Comparison of ENCODE assay signal across 8 cellular contexts in the genomic region with DNA sequence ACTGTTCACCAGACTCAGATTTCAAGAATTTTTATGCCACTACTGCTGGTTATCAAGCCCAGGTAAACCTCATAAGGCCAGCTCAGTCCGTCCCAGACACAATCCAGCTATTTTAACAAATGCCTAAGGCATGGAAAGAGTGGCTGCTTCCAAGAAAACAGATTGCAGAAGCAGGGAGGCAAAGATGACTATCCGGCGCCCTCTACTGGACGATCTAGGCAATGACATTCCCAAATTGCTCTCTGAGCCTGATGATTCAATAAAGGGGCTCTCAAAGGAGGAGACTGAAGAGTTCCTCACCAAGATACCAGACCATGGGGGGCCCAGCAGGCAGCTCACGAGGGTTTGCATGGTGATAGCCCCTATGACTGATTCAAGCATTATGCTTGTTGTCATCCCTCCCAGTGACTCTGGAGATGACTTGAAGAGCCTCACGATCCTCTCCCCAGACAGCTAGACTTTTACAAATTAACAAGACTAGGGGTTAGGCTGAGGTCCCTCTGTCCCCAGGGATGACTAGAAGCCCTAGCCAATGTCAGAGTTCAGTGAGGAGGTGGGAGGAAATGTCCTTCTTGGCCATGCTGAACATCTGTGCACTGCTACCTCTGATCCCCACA. TPM values are rescaled to one million over a fixed set of nuclear protein-coding genes. Genes with fewer than 3 reads are reported as not detected.
DNase-seq lines count a peak whose midpoint lies in the region; ATAC-seq and TF ChIP-seq lines count a peak whose summit lies in the region.

No MANE protein-coding gene starts in this region.

- no peak overlapping the region for H2AFZ ChIP-seq in GM23338
- H2AFZ ChIP-seq in parathyroid adenoma: no peak overlapping the region

- no peaks in the 10 kb centered on the region for H3F3A ChIP-seq in GM23338 (replicated peaks; ENCODE audit: low read depth)

- H3K9me2 ChIP-seq in GM23338 (ENCODE audit: insufficient read depth): peaks cover 7% of the 10 kb centered on the region; the same call in 1 of the 2 replicates

- H3K4me2 ChIP-seq in GM23338 (no peak overlapping the region), parathyroid adenoma (ENCODE audit: low read length) (no peak overlapping the region)

- no peak overlapping the region for H3K4me3 Mint-ChIP-seq in GM23338

- DNase-seq in DMS53 treated with DMSO at 0.1 percent for 48 hours (lab: John Stamatoyannopoulos, UW; ENCODE audit: unreplicated experiment): peak; percentile 49
- DNase-seq in GM23338 (ENCODE audit: low spot score): peak; percentile 78
- DNase-seq in NCI-H2227 (lab: John Stamatoyannopoulos, UW; ENCODE audit: unreplicated experiment): peak; percentile 64
- peak; percentile 13 for DNase-seq in activated effector memory CD4-positive, alpha-beta T cell treated with Interleukin-2 at 50 U/mL for 16 hours
- DNase-seq in germinal center (ENCODE audit: low spot score): peak; percentile 41

- H3K27ac Mint-ChIP-seq in GM23338: no peak overlapping the region

- no peaks in the 10 kb centered on the region for H3K9me3 ChIP-seq in parathyroid adenoma (ENCODE audit: control insufficient read depth, low read length)

- no peaks in the 10 kb centered on the region for H3K4me1 ChIP-seq in GM23338 (ENCODE audit: insufficient read depth)
- H3K4me1 ChIP-seq in parathyroid adenoma: no peaks in the 10 kb centered on the region

- H3K36me3 Mint-ChIP-seq in GM23338 (ENCODE audit: low read depth): peaks cover 11% of the 10 kb centered on the region; the same call in 2 of the 3 replicates

- H3K36me3 ChIP-seq in GM23338 (ENCODE audit: insufficient read depth) (no peaks in the 10 kb centered on the region), parathyroid adenoma (ENCODE audit: control insufficient read depth, insufficient read depth, low read length) (no peaks in the 10 kb centered on the region)

- TF ChIP-seq CTCF in GM23338 (conservative IDR thresholded peaks at IDR 0.05; ENCODE audit: low read depth in 2 of 2): peak; percentile 85 to 89
- TF ChIP-seq CTCF in parathyroid adenoma (IDR thresholded peaks at IDR 0.05): peak; percentile 85

- peak; percentile 82 for ATAC-seq in GM23338
- no peak for ATAC-seq in HG03139 (IDR thresholded peaks at IDR 0.05; ENCODE audit: unreplicated experiment)
- no peak for ATAC-seq in HG03571 (IDR thresholded peaks at IDR 0.05; ENCODE audit: unreplicated experiment)

- H4K20me1 ChIP-seq in GM23338 (replicated peaks; ENCODE audit: insufficient read depth): no peaks in the 10 kb centered on the region

- no peaks in the 10 kb centered on the region for H3K27me3 ChIP-seq in GM23338 (ENCODE audit: insufficient read depth)
- no peaks in the 10 kb centered on the region for H3K27me3 ChIP-seq in parathyroid adenoma (ENCODE audit: control insufficient read depth, insufficient read depth, low read length)

- H3K4me3 ChIP-seq in GM23338 (no peak overlapping the region), parathyroid adenoma (ENCODE audit: low read depth, low read length) (no peak overlapping the region)

- H3K27me3 Mint-ChIP-seq in GM23338 (ENCODE audit: insufficient read depth, low read depth, poor library complexity): peaks cover 3% of the 10 kb centered on the region

- no peak overlapping the region for H3K9ac ChIP-seq in parathyroid adenoma

- no peaks in the 10 kb centered on the region for H3K4me1 Mint-ChIP-seq in GM23338

- no peak overlapping the region for H3K27ac ChIP-seq in GM23338 (ENCODE audit: low read depth)
- H3K27ac ChIP-seq in parathyroid adenoma: no peak overlapping the region

- H3K79me2 ChIP-seq in GM23338 (replicated peaks; ENCODE audit: insufficient read depth) (no peaks in the 10 kb centered on the region), parathyroid adenoma (no peaks in the 10 kb centered on the region)

- peaks cover 27% of the 10 kb centered on the region for H3K9me3 Mint-ChIP-seq in GM23338

TF ChIP-seq in GM23338, 12 proteins besides CTCF, POLR2A, EP300 and RAD21 (continues in another document):
- TF ChIP-seq POLR2AphosphoS5 (IDR thresholded peaks at IDR 0.05; ENCODE audit: low read depth) (no peak), EZH2 (IDR thresholded peaks at IDR 0.05; ENCODE audit: low read depth, unreplicated experiment) (no peak)
- TF ChIP-seq, protein P1, sequence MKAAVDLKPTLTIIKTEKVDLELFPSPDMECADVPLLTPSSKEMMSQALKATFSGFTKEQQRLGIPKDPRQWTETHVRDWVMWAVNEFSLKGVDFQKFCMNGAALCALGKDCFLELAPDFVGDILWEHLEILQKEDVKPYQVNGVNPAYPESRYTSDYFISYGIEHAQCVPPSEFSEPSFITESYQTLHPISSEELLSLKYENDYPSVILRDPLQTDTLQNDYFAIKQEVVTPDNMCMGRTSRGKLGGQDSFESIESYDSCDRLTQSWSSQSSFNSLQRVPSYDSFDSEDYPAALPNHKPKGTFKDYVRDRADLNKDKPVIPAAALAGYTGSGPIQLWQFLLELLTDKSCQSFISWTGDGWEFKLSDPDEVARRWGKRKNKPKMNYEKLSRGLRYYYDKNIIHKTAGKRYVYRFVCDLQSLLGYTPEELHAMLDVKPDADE (IDR thresholded peaks at IDR 0.05): no peak
- TF ChIP-seq, protein P2, sequence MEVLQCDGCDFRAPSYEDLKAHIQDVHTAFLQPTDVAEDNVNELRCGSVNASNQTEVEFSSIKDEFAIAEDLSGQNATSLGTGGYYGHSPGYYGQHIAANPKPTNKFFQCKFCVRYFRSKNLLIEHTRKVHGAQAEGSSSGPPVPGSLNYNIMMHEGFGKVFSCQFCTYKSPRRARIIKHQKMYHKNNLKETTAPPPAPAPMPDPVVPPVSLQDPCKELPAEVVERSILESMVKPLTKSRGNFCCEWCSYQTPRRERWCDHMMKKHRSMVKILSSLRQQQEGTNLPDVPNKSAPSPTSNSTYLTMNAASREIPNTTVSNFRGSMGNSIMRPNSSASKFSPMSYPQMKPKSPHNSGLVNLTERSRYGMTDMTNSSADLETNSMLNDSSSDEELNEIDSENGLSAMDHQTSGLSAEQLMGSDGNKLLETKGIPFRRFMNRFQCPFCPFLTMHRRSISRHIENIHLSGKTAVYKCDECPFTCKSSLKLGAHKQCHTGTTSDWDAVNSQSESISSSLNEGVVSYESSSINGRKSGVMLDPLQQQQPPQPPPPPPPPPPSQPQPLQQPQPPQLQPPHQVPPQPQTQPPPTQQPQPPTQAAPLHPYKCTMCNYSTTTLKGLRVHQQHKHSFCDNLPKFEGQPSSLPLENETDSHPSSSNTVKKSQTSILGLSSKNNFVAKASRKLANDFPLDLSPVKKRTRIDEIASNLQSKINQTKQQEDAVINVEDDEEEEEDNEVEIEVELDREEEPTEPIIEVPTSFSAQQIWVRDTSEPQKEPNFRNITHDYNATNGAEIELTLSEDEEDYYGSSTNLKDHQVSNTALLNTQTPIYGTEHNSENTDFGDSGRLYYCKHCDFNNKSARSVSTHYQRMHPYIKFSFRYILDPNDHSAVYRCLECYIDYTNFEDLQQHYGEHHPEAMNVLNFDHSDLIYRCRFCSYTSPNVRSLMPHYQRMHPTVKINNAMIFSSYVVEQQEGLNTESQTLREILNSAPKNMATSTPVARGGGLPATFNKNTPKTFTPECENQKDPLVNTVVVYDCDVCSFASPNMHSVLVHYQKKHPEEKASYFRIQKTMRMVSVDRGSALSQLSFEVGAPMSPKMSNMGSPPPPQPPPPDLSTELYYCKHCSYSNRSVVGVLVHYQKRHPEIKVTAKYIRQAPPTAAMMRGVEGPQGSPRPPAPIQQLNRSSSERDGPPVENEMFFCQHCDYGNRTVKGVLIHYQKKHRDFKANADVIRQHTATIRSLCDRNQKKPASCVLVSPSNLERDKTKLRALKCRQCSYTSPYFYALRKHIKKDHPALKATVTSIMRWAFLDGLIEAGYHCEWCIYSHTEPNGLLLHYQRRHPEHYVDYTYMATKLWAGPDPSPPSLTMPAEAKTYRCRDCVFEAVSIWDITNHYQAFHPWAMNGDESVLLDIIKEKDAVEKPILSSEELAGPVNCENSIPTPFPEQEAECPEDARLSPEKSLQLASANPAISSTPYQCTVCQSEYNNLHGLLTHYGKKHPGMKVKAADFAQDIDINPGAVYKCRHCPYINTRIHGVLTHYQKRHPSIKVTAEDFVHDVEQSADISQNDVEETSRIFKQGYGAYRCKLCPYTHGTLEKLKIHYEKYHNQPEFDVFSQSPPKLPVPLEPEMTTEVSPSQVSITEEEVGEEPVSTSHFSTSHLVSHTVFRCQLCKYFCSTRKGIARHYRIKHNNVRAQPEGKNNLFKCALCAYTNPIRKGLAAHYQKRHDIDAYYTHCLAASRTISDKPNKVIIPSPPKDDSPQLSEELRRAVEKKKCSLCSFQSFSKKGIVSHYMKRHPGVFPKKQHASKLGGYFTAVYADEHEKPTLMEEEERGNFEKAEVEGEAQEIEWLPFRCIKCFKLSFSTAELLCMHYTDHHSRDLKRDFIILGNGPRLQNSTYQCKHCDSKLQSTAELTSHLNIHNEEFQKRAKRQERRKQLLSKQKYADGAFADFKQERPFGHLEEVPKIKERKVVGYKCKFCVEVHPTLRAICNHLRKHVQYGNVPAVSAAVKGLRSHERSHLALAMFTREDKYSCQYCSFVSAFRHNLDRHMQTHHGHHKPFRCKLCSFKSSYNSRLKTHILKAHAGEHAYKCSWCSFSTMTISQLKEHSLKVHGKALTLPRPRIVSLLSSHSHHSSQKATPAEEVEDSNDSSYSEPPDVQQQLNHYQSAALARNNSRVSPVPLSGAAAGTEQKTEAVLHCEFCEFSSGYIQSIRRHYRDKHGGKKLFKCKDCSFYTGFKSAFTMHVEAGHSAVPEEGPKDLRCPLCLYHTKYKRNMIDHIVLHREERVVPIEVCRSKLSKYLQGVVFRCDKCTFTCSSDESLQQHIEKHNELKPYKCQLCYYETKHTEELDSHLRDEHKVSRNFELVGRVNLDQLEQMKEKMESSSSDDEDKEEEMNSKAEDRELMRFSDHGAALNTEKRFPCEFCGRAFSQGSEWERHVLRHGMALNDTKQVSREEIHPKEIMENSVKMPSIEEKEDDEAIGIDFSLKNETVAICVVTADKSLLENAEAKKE (CRISPR knock-in tag; IDR thresholded peaks at IDR 0.05): 0 out of 2 replicates have a peak, but pooled peaks have one; percentile 21

RNA-seq across cellular contexts. Expression of a gene that starts 25.0 kb away (rescaled TPM):
- 0.50 and 2.1 TPM in 2 replicates for total RNA-seq in GM23338 (2014; rRNA removed; shearing (Covaris generic))
- 0.50 and 1.7 TPM in 2 replicates for polyA plus RNA-seq in GM23338 (2016; fragmentation: Nextera tagmentation; extraction: Ambion mirVana)

RNA-seq across cellular contexts. Expression of a gene that starts 45.8 kb away (rescaled TPM):
- 0.54 and 2.6 TPM in 2 replicates for total RNA-seq in GM23338 (2014; rRNA removed; shearing (Covaris generic))
- polyA plus RNA-seq in GM23338 (2016; fragmentation: Nextera tagmentation; extraction: Ambion mirVana): 13.0 and 25.1 TPM in 2 replicates

Comparison
In these comparisons a context has a peak if more than half of its experiments do, and no peak if none do; other contexts are left out.
1. DNase-seq: peak in every context shown above with its lines; median percentile 78 in GM23338; 64 in NCI-H2227; 49 in DMS53 treated with DMSO at 0.1 percent for 48 hours; 41 in germinal center; 13 in activated effector memory CD4-positive, alpha-beta T cell treated with Interleukin-2 at 50 U/mL for 16 hours.